33 cellular contexts compared by ENCODE assay signal in genomic region chr14:60705100-60705499, GRCh38. TPM values are rescaled to one million over a fixed set of nuclear protein-coding genes. Genes with fewer than 3 reads are reported as not detected.
"Had no signal": no experiment of that assay in that cellular context is flagged by ENCODE, and none has a peak within 500 bp of the region (broad histone marks: within the 10 kb centered on the region; RNA-seq: fewer than 3 reads in every experiment).

No MANE protein-coding gene starts in this region.

- H3K9ac ChIP-seq: parathyroid adenoma had no signal

- H3K9me3 ChIP-seq: vagina had no signal

- H3K27ac Mint-ChIP-seq: activated CD4-positive, alpha-beta memory T cell treated with anti-CD3 and anti-CD28 coated beads, Interleukin-2, amount 10 ng/mL, durations not matched to agents 7 days and 5 days; activated T-cell treated with anti-CD3 and anti-CD28 coated beads, Interleukin-2, amount 50 U/mL, for 24 hours; effector memory CD8-positive, alpha-beta T cell; naive B cell; stimulated activated effector memory CD8-positive, alpha-beta T cell treated with anti-CD3 and anti-CD28 coated beads, Interleukin-12 subunit alpha, Interleukin-12 subunit beta, amount 100 ng/mL, for 72 hours; stimulated activated naive CD8-positive, alpha-beta T cell treated with anti-CD3 and anti-CD28 coated beads, Interleukin-15, Interleukin-2, amounts not matched to agents 100 ng/mL and 50 ng/mL, for 24 hours; type B pancreatic cell had no signal

- H3K27me3 ChIP-seq: brain microvascular endothelial cell, dorsolateral prefrontal cortex, gastrocnemius medialis, sigmoid colon, vagina had no signal

- H3K79me2 ChIP-seq: parathyroid adenoma had no signal

- H3K27ac ChIP-seq: brain microvascular endothelial cell, coronary artery, dorsolateral prefrontal cortex, gastrocnemius medialis, left ventricle myocardium inferior, parathyroid adenoma, psoas muscle, sigmoid colon, vagina, WERI-Rb-1 had no signal

- DNase-seq: activated CD4-positive, alpha-beta memory T cell treated with anti-CD3 and anti-CD28 coated beads, Interleukin-2, amount 10 ng/mL, durations not matched to agents 7 days and 5 days; activated CD4-positive, alpha-beta T cell treated with anti-CD3 and anti-CD28 coated beads for 48 hours; activated CD8-positive, alpha-beta memory T cell treated with anti-CD3 and anti-CD28 coated beads, Interleukin-2, amount 50 U/mL, for 48 hours; activated gamma-delta T cell treated with Interleukin-2 at 50 U/mL for 16 hours; activated naive CD4-positive, alpha-beta T cell treated with anti-CD3 and anti-CD28 coated beads, Interleukin-2, amount 50 U/mL, for 16 hours; activated T-cell treated with anti-CD3 and anti-CD28 coated beads, Interleukin-2, amount 50 U/mL, for 24 hours; amniotic stem cell; brain microvascular endothelial cell; dorsolateral prefrontal cortex; effector memory CD8-positive, alpha-beta T cell; erythroblast; gastrocnemius medialis; glutamatergic neuron; left ventricle myocardium inferior; naive B cell; nucleus accumbens; psoas muscle; sigmoid colon; small intestine; stimulated activated CD4-positive, alpha-beta T cell treated with anti-CD3 and anti-CD28 coated beads, Interleukin-4, amount 100 ng/mL, for 24 hours; T-helper 2 cell; WERI-Rb-1 had no signal

- H3K4me1 ChIP-seq: gastrocnemius medialis, left ventricle myocardium inferior, parathyroid adenoma, sigmoid colon, vagina had no signal

- H3K9me3 Mint-ChIP-seq: type B pancreatic cell had no signal

- ATAC-seq: activated CD4-positive, CD25-positive, alpha-beta regulatory T cell treated with anti-CD3 and anti-CD28 coated beads, Interleukin-2, amount 50 U/mL, for 24 hours; effector memory CD8-positive, alpha-beta T cell; gastrocnemius medialis; psoas muscle; stimulated activated effector memory CD8-positive, alpha-beta T cell treated with anti-CD3 and anti-CD28 coated beads, Interleukin-12 subunit alpha, Interleukin-12 subunit beta, amount 100 ng/mL, for 72 hours had no signal

- H3K36me3 ChIP-seq: brain microvascular endothelial cell, gastrocnemius medialis, left ventricle myocardium inferior, sigmoid colon, vagina, WERI-Rb-1 had no signal

- FAIRE-seq: astrocyte, islet of Langerhans, small intestine had no signal

- H3K4me1 Mint-ChIP-seq: activated CD4-positive, alpha-beta memory T cell treated with anti-CD3 and anti-CD28 coated beads, Interleukin-2, amount 10 ng/mL, durations not matched to agents 7 days and 5 days; naive B cell; stimulated activated effector memory CD8-positive, alpha-beta T cell treated with anti-CD3 and anti-CD28 coated beads, Interleukin-12 subunit alpha, Interleukin-12 subunit beta, amount 100 ng/mL, for 72 hours had no signal

- H3K36me3 Mint-ChIP-seq: stimulated activated effector memory CD8-positive, alpha-beta T cell treated with anti-CD3 and anti-CD28 coated beads, Interleukin-12 subunit alpha, Interleukin-12 subunit beta, amount 100 ng/mL, for 72 hours; type B pancreatic cell had no signal

- H2AFZ ChIP-seq: parathyroid adenoma had no signal

- H3K4me3 Mint-ChIP-seq: activated CD4-positive, alpha-beta memory T cell treated with anti-CD3 and anti-CD28 coated beads, Interleukin-2, amount 10 ng/mL, durations not matched to agents 7 days and 5 days; activated T-cell treated with anti-CD3 and anti-CD28 coated beads, Interleukin-2, amount 50 U/mL, for 24 hours; effector memory CD8-positive, alpha-beta T cell; naive B cell; stimulated activated effector memory CD8-positive, alpha-beta T cell treated with anti-CD3 and anti-CD28 coated beads, Interleukin-12 subunit alpha, Interleukin-12 subunit beta, amount 100 ng/mL, for 72 hours; stimulated activated naive CD8-positive, alpha-beta T cell treated with anti-CD3 and anti-CD28 coated beads, Interleukin-15, Interleukin-2, amounts not matched to agents 100 ng/mL and 50 ng/mL, for 24 hours; type B pancreatic cell had no signal

- H3K27me3 Mint-ChIP-seq: type B pancreatic cell had no signal

- H3K4me3 ChIP-seq: coronary artery, dorsolateral prefrontal cortex, gastrocnemius medialis, left ventricle myocardium inferior, lung, psoas muscle, sigmoid colon, vagina had no signal

RNA-seq across cellular contexts. Expression of gene SIX1, which starts 55.8 kb away (rescaled TPM):
- total RNA-seq: left ventricle myocardium inferior had no signal
- polyA plus RNA-seq: neural cell had no signal
